Comparison of ENCODE assay signal across 19 cellular contexts in the genomic region with DNA sequence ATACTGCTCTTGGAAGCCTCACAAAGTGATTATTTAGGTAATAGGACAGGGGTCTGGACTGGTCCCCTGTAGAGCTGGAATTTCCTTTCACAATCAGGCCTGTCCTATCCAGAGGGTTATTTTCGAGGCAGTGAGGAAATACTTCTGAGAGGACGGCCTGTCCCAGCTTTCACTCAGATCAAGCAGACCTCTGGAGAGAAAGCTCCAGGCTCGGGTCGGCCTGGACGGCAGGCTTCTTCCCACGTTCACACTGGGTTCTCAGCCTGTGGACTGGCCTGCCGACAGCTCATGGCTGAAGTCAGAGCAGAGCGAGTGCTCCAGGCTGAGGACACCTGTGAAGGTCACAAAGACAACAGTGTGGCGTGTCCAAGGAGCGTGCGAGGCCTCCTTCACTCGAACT.
A peak's percentile ranks its signal among the peaks of the same experiment; 100 is the strongest.
DNase-seq lines count a peak whose midpoint lies in the region; ATAC-seq and TF ChIP-seq lines count a peak whose summit lies in the region.
"Had no signal": no experiment of that assay in that cellular context is flagged by ENCODE, and none has a peak within 500 bp of the region (broad histone marks: within the 10 kb centered on the region; RNA-seq: fewer than 3 reads in every experiment).

No MANE protein-coding gene starts in this region.

- H3K4me1 Mint-ChIP-seq in CD8-positive, alpha-beta T cell (ENCODE audit: low read depth): no peaks in the 10 kb centered on the region
- H3K4me1 Mint-ChIP-seq: activated CD4-positive, alpha-beta T cell treated with anti-CD3 and anti-CD28 coated beads, Interleukin-2, amount 10 ng/mL, durations not matched to agents 7 days and 5 days had no signal

- no peak overlapping the region for H3K9ac ChIP-seq in GM23248
- H3K9ac ChIP-seq: KMS-11 had no signal

- no peak overlapping the region for H3K4me2 ChIP-seq in GM23248 (ENCODE audit: unreplicated experiment)
- H3K4me2 ChIP-seq: KMS-11, PC-9 had no signal

- H3K9me3 ChIP-seq in heart right ventricle (peaks cover 0 to 8% (median 0%) of the 10 kb centered on the region in 11 donors), upper lobe of right lung (no peaks in the 10 kb centered on the region), GM23248 (ENCODE audit: low read depth) (no peaks in the 10 kb centered on the region)
- no peaks in the 10 kb centered on the region for H3K9me3 ChIP-seq in CD8-positive, alpha-beta T cell (ENCODE audit: low read length)
- H3K9me3 ChIP-seq: neutrophil had no signal

- H3K27ac ChIP-seq in heart right ventricle (peak overlapping the region in 7 of 10 donors; percentile 31 to 69 (median 50)), upper lobe of right lung (no peak overlapping the region), GM23248 (no peak overlapping the region)
- no peak overlapping the region for H3K27ac ChIP-seq in CD8-positive, alpha-beta T cell (ENCODE audit: low read depth, low read length)
- H3K27ac ChIP-seq: KMS-11, neutrophil, PC-9 had no signal

- peaks cover 5% of the 10 kb centered on the region for H3K27me3 Mint-ChIP-seq in CD8-positive, alpha-beta T cell (ENCODE audit: low read depth)

- TF ChIP-seq CTCF in astrocyte of the spinal cord (IDR thresholded peaks at IDR 0.05; ENCODE audit: low read depth, low read length): no peak
- TF ChIP-seq CTCF in heart right ventricle (IDR thresholded peaks at IDR 0.05): no peak
- TF ChIP-seq CTCF in upper lobe of right lung (IDR thresholded peaks at IDR 0.05): no peak
- no peak for TF ChIP-seq CTCF in CD8-positive, alpha-beta T cell (IDR thresholded peaks at IDR 0.05)

- ATAC-seq in heart right ventricle (peak in 7 of 8 donors; percentile 56 to 80 (median 72)), upper lobe of right lung (peak; percentile 13)
- ATAC-seq in CD8-positive, alpha-beta T cell: no peak

- no peaks in the 10 kb centered on the region for H4K20me1 ChIP-seq in GM23248 (ENCODE audit: insufficient read depth)

- H3K4me3 ChIP-seq in astrocyte of the spinal cord (ENCODE audit: low read depth, low read length) (no peak overlapping the region), heart right ventricle (no peak overlapping the region), upper lobe of right lung (no peak overlapping the region), GM23248 (no peak overlapping the region)
- H3K4me3 ChIP-seq in CD8-positive, alpha-beta T cell (ENCODE audit: low read depth, low read length): no peak overlapping the region
- H3K4me3 ChIP-seq: PC-9, skin epidermis had no signal

- H3K9me2 ChIP-seq in GM23248 (ENCODE audit: insufficient read depth): no peaks in the 10 kb centered on the region

- intact Hi-C loops in heart right ventricle (cut with DNase I) (no loop called here), upper lobe of right lung (cut with DNase I) (no loop called here)
- intact Hi-C loops in CD8-positive, alpha-beta T cell (cut with DNase I, micrococcal nuclease): no loop called here

- CTCF ChIA-PET in CD8-positive, alpha-beta T cell (lab: Charles Lee): no interaction called here

- in situ Hi-C loops in astrocyte of the spinal cord (cut with HindIII; ENCODE audit: low sequenced_read_pairs): no loop called here
- in situ Hi-C loops in GM23248 (cut with MboI): no loop called here

- H3K9me3 Mint-ChIP-seq in CD8-positive, alpha-beta T cell: no peaks in the 10 kb centered on the region
- H3K9me3 Mint-ChIP-seq: activated CD4-positive, alpha-beta T cell treated with anti-CD3 and anti-CD28 coated beads, Interleukin-2, amount 10 ng/mL, durations not matched to agents 7 days and 5 days had no signal

- 68 to 72% methylated on average over 12 of the region's 12 CpGs for WGBS in heart right ventricle, 2 donors
- WGBS in GM23248 (ENCODE audit: low coverage in 1 of 2, low lambda C conversion rate in 2 of 2, missing lambda C conversion rate in 2 of 2), 2 experiments: 76 to 81% methylated on average over 12 of the region's 12 CpGs

- no peak overlapping the region for H3K27ac Mint-ChIP-seq in CD8-positive, alpha-beta T cell
- H3K27ac Mint-ChIP-seq: activated CD4-positive, alpha-beta T cell treated with anti-CD3 and anti-CD28 coated beads, Interleukin-2, amount 10 ng/mL, durations not matched to agents 7 days and 5 days; brain had no signal

- 0 out of 2 replicates have a peak, but pooled peaks cover 7% of the 10 kb centered on the region for H3F3A ChIP-seq in GM23248 (ENCODE audit: insufficient read depth)

- POLR2A ChIA-PET in CD8-positive, alpha-beta T cell (lab: Charles Lee): no interaction called here

- peaks cover 0 to 7% (median 0%) of the 10 kb centered on the region in 9 donors for H3K4me1 ChIP-seq in heart right ventricle
- no peaks in the 10 kb centered on the region for H3K4me1 ChIP-seq in upper lobe of right lung
- no peaks in the 10 kb centered on the region for H3K4me1 ChIP-seq in CD8-positive, alpha-beta T cell (ENCODE audit: insufficient read depth, low read length)
- H3K4me1 ChIP-seq in GM23248 (ENCODE audit: insufficient read depth): peaks cover 8% of the 10 kb centered on the region

- peaks cover 0 to 9% (median 0%) of the 10 kb centered on the region in 7 donors for H3K27me3 ChIP-seq in heart right ventricle
- H3K27me3 ChIP-seq in upper lobe of right lung: peaks cover 5% of the 10 kb centered on the region
- H3K27me3 ChIP-seq in CD8-positive, alpha-beta T cell (ENCODE audit: insufficient read depth, low read length): no peaks in the 10 kb centered on the region
- no peaks in the 10 kb centered on the region for H3K27me3 ChIP-seq in GM23248 (replicated peaks; ENCODE audit: insufficient read depth)
- H3K27me3 ChIP-seq: neutrophil had no signal

- no peak overlapping the region for H2AFZ ChIP-seq in GM23248
- H2AFZ ChIP-seq: PC-9 had no signal

- no peaks in the 10 kb centered on the region for H3K36me3 Mint-ChIP-seq in CD8-positive, alpha-beta T cell
- H3K36me3 Mint-ChIP-seq: brain had no signal

- no peak overlapping the region for H3K4me3 Mint-ChIP-seq in CD8-positive, alpha-beta T cell
- H3K4me3 Mint-ChIP-seq: activated CD4-positive, alpha-beta T cell treated with anti-CD3 and anti-CD28 coated beads, Interleukin-2, amount 10 ng/mL, durations not matched to agents 7 days and 5 days; brain had no signal

- no peaks in the 10 kb centered on the region for H3K36me3 ChIP-seq in heart right ventricle
- no peaks in the 10 kb centered on the region for H3K36me3 ChIP-seq in upper lobe of right lung
- no peaks in the 10 kb centered on the region for H3K36me3 ChIP-seq in CD8-positive, alpha-beta T cell (ENCODE audit: insufficient read depth, low read length)
- H3K36me3 ChIP-seq in GM23248 (ENCODE audit: low read depth): no peaks in the 10 kb centered on the region
- H3K36me3 ChIP-seq: neutrophil had no signal

- DNase-seq in astrocyte of the spinal cord (ENCODE audit: low read depth, low spot score): peak; percentile 84
- DNase-seq in heart right ventricle: no peak
- DNase-seq in putamen (ENCODE audit: low spot score): peak; percentile 8
- no peak for DNase-seq in upper lobe of right lung
- no peak for DNase-seq in NCI-H2029 treated with DMSO at 0.1 percent for 48 hours (lab: John Stamatoyannopoulos, UW)
- no peak for DNase-seq in CD8-positive, alpha-beta T cell
- no peak for DNase-seq in GM23248
- no peak for DNase-seq in NCI-H1092 (lab: John Stamatoyannopoulos, UW)
- DNase-seq: activated CD4-positive, alpha-beta T cell treated with anti-CD3 and anti-CD28 coated beads, Interleukin-2, amount 10 ng/mL, durations not matched to agents 7 days and 5 days; activated naive CD4-positive, alpha-beta T cell; kidney glomerular epithelial cell; NCI-H1105; NCI-H526 treated with DMSO at 0.1 percent for 48 hours; PC-9; stimulated activated CD4-positive, alpha-beta T cell treated with anti-CD3 and anti-CD28 coated beads, Interleukin-4, amount 100 ng/mL, for 4 hours had no signal

- no peaks in the 10 kb centered on the region for H3K79me2 ChIP-seq in GM23248 (ENCODE audit: insufficient read depth)

Comparison
In these comparisons a context has a peak if more than half of its experiments do, and no peak if none do; other contexts are left out.
1. DNase-seq: peak in astrocyte of the spinal cord (single experiment) and putamen (single experiment); none in heart right ventricle (0 of 2), upper lobe of right lung (single experiment), NCI-H2029 treated with DMSO at 0.1 percent for 48 hours (single experiment), CD8-positive, alpha-beta T cell (0 of 7), GM23248 (single experiment) and NCI-H1092 (single experiment).
2. H3K27ac ChIP-seq: peak in heart right ventricle (7 of 10); none in upper lobe of right lung (single experiment), CD8-positive, alpha-beta T cell (single experiment) and GM23248 (single experiment).